ENCODE assay signal across 10 cellular contexts in genomic region chr17:76598004-76598439, GRCh38. TPM values are rescaled to one million over a fixed set of nuclear protein-coding genes. Genes with fewer than 3 reads are reported as not detected.
A peak's percentile ranks its signal among the peaks of the same experiment; 100 is the strongest.
DNase-seq lines count a peak whose midpoint lies in the region; ATAC-seq and TF ChIP-seq lines count a peak whose summit lies in the region.
"Had no signal": no experiment of that assay in that cellular context is flagged by ENCODE, and none has a peak within 500 bp of the region (broad histone marks: within the 10 kb centered on the region; RNA-seq: fewer than 3 reads in every experiment).

No MANE protein-coding gene starts in this region.

- peaks cover 15% of the 10 kb centered on the region for H3K4me1 Mint-ChIP-seq in mesothelial cell of epicardium
- H3K4me1 Mint-ChIP-seq in activated T-helper 1 cell treated with anti-CD3 and anti-CD28 coated beads, Interleukin-12 subunit alpha, Interleukin-12 subunit beta, Interleukin-2, Interleukin-4 antibody, amounts not matched to agents 30 ng/mL and 10 ng/mL and 1 ng/mL, durations not matched to agents 14 hours and 24 hours and 36 hours (ENCODE audit: low read depth) = peaks cover 17% of the 10 kb centered on the region
- H3K4me1 Mint-ChIP-seq in CD4-positive, alpha-beta T cell (ENCODE audit: low read depth) = peaks cover 18% of the 10 kb centered on the region

- DNase-seq in Kasumi-1 (lab: John Stamatoyannopoulos, UW) (peak; percentile 44 to 62), NCI-H69 (lab: John Stamatoyannopoulos, UW) (peak; percentile 82), dorsolateral prefrontal cortex (peak in 7 of 10 donors; percentile 22 to 70 (median 53)), posterior vena cava (ENCODE audit: low spot score) (peak; percentile 8), mesothelial cell of epicardium (ENCODE audit: low spot score in 2 of 2, unreplicated experiment in 2 of 2) (no peak)
- DNase-seq in activated T-helper 1 cell treated with anti-CD3 and anti-CD28 coated beads, Interleukin-12 subunit alpha, Interleukin-12 subunit beta, Interleukin-2, Interleukin-4 antibody, amounts not matched to agents 30 ng/mL and 10 ng/mL and 1 ng/mL, durations not matched to agents 14 hours and 24 hours and 36 hours (ENCODE audit: low spot score) = no peak
- DNase-seq in CD4-positive, alpha-beta T cell = no peak

- H3K27me3 ChIP-seq in dorsolateral prefrontal cortex = peaks cover 0 to 4% (median 0%) of the 10 kb centered on the region in 45 donors
- no peaks in the 10 kb centered on the region for H3K27me3 ChIP-seq in CD4-positive, alpha-beta T cell (ENCODE audit: control insufficient read depth, insufficient read depth, low read length)

- no peak overlapping the region for H3K4me3 ChIP-seq in dorsolateral prefrontal cortex
- H3K4me3 ChIP-seq: thoracic aorta had no signal

- no peaks in the 10 kb centered on the region for H3K36me3 Mint-ChIP-seq in mesothelial cell of epicardium
- peaks cover 3% of the 10 kb centered on the region for H3K36me3 Mint-ChIP-seq in activated T-helper 1 cell treated with anti-CD3 and anti-CD28 coated beads, Interleukin-12 subunit alpha, Interleukin-12 subunit beta, Interleukin-2, Interleukin-4 antibody, amounts not matched to agents 30 ng/mL and 10 ng/mL and 1 ng/mL, durations not matched to agents 14 hours and 24 hours and 36 hours (ENCODE audit: low read depth)
- H3K36me3 Mint-ChIP-seq in CD4-positive, alpha-beta T cell (ENCODE audit: low read depth) = no peaks in the 10 kb centered on the region

- TF ChIP-seq CTCF in dorsolateral prefrontal cortex (IDR thresholded peaks at IDR 0.05 in 54 of 56, conservative IDR thresholded peaks at IDR 0.05 in 2 of 56; ENCODE audit: low read depth in 1 of 56, partially characterized antibody in 56 of 56) (no peak), mesothelial cell of epicardium (IDR thresholded peaks at IDR 0.05; ENCODE audit: unreplicated experiment) (no peak)
- no peak for TF ChIP-seq CTCF in CD4-positive, alpha-beta T cell (IDR thresholded peaks at IDR 0.05)

- no peaks in the 10 kb centered on the region for H3K9me3 ChIP-seq in CD4-positive, alpha-beta T cell (ENCODE audit: control insufficient read depth, low read length)
- H3K9me3 ChIP-seq: thoracic aorta had no signal

- POLR2A ChIA-PET in CD4-positive, alpha-beta T cell (lab: Charles Lee) = no interaction called here

- peaks cover 9% of the 10 kb centered on the region for H3K9me3 Mint-ChIP-seq in mesothelial cell of epicardium
- H3K9me3 Mint-ChIP-seq in activated T-helper 1 cell treated with anti-CD3 and anti-CD28 coated beads, Interleukin-12 subunit alpha, Interleukin-12 subunit beta, Interleukin-2, Interleukin-4 antibody, amounts not matched to agents 30 ng/mL and 10 ng/mL and 1 ng/mL, durations not matched to agents 14 hours and 24 hours and 36 hours = no peaks in the 10 kb centered on the region
- H3K9me3 Mint-ChIP-seq in CD4-positive, alpha-beta T cell = no peaks in the 10 kb centered on the region

- H3K4me3 Mint-ChIP-seq in mesothelial cell of epicardium = no peak overlapping the region
- no peak overlapping the region for H3K4me3 Mint-ChIP-seq in activated T-helper 1 cell treated with anti-CD3 and anti-CD28 coated beads, Interleukin-12 subunit alpha, Interleukin-12 subunit beta, Interleukin-2, Interleukin-4 antibody, amounts not matched to agents 30 ng/mL and 10 ng/mL and 1 ng/mL, durations not matched to agents 14 hours and 24 hours and 36 hours
- H3K4me3 Mint-ChIP-seq in CD4-positive, alpha-beta T cell = no peak overlapping the region

- no peak overlapping the region for H3K27ac Mint-ChIP-seq in mesothelial cell of epicardium
- no peak overlapping the region for H3K27ac Mint-ChIP-seq in activated T-helper 1 cell treated with anti-CD3 and anti-CD28 coated beads, Interleukin-12 subunit alpha, Interleukin-12 subunit beta, Interleukin-2, Interleukin-4 antibody, amounts not matched to agents 30 ng/mL and 10 ng/mL and 1 ng/mL, durations not matched to agents 14 hours and 24 hours and 36 hours
- no peak overlapping the region for H3K27ac Mint-ChIP-seq in CD4-positive, alpha-beta T cell

- CTCF ChIA-PET in CD4-positive, alpha-beta T cell (lab: Charles Lee) = interaction anchor here (0.8 kb wide), 1 partner anchor 26 kb away, joined by 3 read pairs; no protein-coding TSS in a partner anchor

- ATAC-seq in esophagus mucosa = no peak
- ATAC-seq in CD4-positive, alpha-beta T cell (ENCODE audit: poor library complexity) = no peak

- intact Hi-C loops in dorsolateral prefrontal cortex (cut with DNase I) = no loop called here
- intact Hi-C loops in posterior vena cava (cut with DNase I) = no loop called here
- intact Hi-C loops in activated T-helper 1 cell treated with anti-CD3 and anti-CD28 coated beads, Interleukin-12 subunit alpha, Interleukin-12 subunit beta, Interleukin-2, Interleukin-4 antibody, amounts not matched to agents 30 ng/mL and 10 ng/mL and 1 ng/mL, durations not matched to agents 14 hours and 24 hours and 36 hours (cut with micrococcal nuclease) = no loop called here
- intact Hi-C loops in CD4-positive, alpha-beta T cell (cut with DNase I, micrococcal nuclease) = no loop called here

- H3K27me3 Mint-ChIP-seq in mesothelial cell of epicardium (ENCODE audit: low read depth) = no peaks in the 10 kb centered on the region
- peaks cover 21% of the 10 kb centered on the region for H3K27me3 Mint-ChIP-seq in activated T-helper 1 cell treated with anti-CD3 and anti-CD28 coated beads, Interleukin-12 subunit alpha, Interleukin-12 subunit beta, Interleukin-2, Interleukin-4 antibody, amounts not matched to agents 30 ng/mL and 10 ng/mL and 1 ng/mL, durations not matched to agents 14 hours and 24 hours and 36 hours (ENCODE audit: insufficient read depth)
- H3K27me3 Mint-ChIP-seq in CD4-positive, alpha-beta T cell = peaks cover 38% of the 10 kb centered on the region

- H3K27ac ChIP-seq in dorsolateral prefrontal cortex = peak overlapping the region in 7 of 59 donors; percentile 0 to 38 (median 7)
- H3K27ac ChIP-seq in CD4-positive, alpha-beta T cell (ENCODE audit: low read depth, low read length) = no peak overlapping the region
- H3K27ac ChIP-seq: thoracic aorta had no signal

RNA-seq across cellular contexts. Expression of gene ST6GALNAC2, which starts 12.4 kb away (rescaled TPM):
- total RNA-seq in dorsolateral prefrontal cortex (10 to 100 TPM in 1 of 120 experiments, 1 to 10 TPM in 98, under 1 TPM in 16, not detected in 5; 0.38 to 10.0 (median 1.8) TPM), posterior vena cava (1 to 10 TPM; 3.0 to 3.1 TPM), esophagus mucosa (24.0 TPM), mesothelial cell of epicardium (1.3 to 1.9 TPM (median 1.5 TPM) in 3 replicates)
- not detected in 2 replicates for total RNA-seq in activated T-helper 1 cell treated with anti-CD3 and anti-CD28 coated beads, Interleukin-12 subunit alpha, Interleukin-12 subunit beta, Interleukin-2, Interleukin-4 antibody, amounts not matched to agents 30 ng/mL and 10 ng/mL and 1 ng/mL, durations not matched to agents 14 hours and 24 hours and 36 hours
- total RNA-seq in CD4-positive, alpha-beta T cell = 1 to 10 TPM in 1 of 2 experiments, under 1 TPM in 1; 0.49 to 1.2 TPM
- total RNA-seq: activated CD8-positive, alpha-beta memory T cell treated with anti-CD3 and anti-CD28 coated beads for 36 hours had no signal

RNA-seq across cellular contexts. Expression of gene ST6GALNAC1, which starts 45.5 kb away (rescaled TPM):
- total RNA-seq in dorsolateral prefrontal cortex = 1 to 10 TPM in 119 of 120 experiments, under 1 TPM in 1; 0.86 to 9.8 (median 3.5) TPM
- total RNA-seq in posterior vena cava = 1 to 10 TPM; 2.0 to 2.3 TPM
- total RNA-seq in esophagus mucosa = 16.9 TPM
- total RNA-seq in mesothelial cell of epicardium = 1.3 to 1.5 TPM (median 1.4 TPM) in 3 replicates
- total RNA-seq in activated T-helper 1 cell treated with anti-CD3 and anti-CD28 coated beads, Interleukin-12 subunit alpha, Interleukin-12 subunit beta, Interleukin-2, Interleukin-4 antibody, amounts not matched to agents 30 ng/mL and 10 ng/mL and 1 ng/mL, durations not matched to agents 14 hours and 24 hours and 36 hours = 0.78 and 0.83 TPM in 2 replicates
- 1 to 10 TPM; 1.8 to 2.5 TPM for total RNA-seq in CD4-positive, alpha-beta T cell
- total RNA-seq: activated CD8-positive, alpha-beta memory T cell treated with anti-CD3 and anti-CD28 coated beads for 36 hours had no signal

RNA-seq across cellular contexts. Expression of gene PRCD, which starts 58.2 kb away (rescaled TPM):
- total RNA-seq in dorsolateral prefrontal cortex (10 to 100 TPM in 118 of 120 experiments, 1 to 10 TPM in 2; 9.7 to 74.7 (median 21.5) TPM), posterior vena cava (1 to 10 TPM; 1.6 to 4.7 TPM), esophagus mucosa (0.64 TPM), mesothelial cell of epicardium (8.7 to 9.9 TPM (median 9.9 TPM) in 3 replicates)
- total RNA-seq in activated T-helper 1 cell treated with anti-CD3 and anti-CD28 coated beads, Interleukin-12 subunit alpha, Interleukin-12 subunit beta, Interleukin-2, Interleukin-4 antibody, amounts not matched to agents 30 ng/mL and 10 ng/mL and 1 ng/mL, durations not matched to agents 14 hours and 24 hours and 36 hours = not detected in 2 replicates
- not detected for total RNA-seq in CD4-positive, alpha-beta T cell

Comparison
In these comparisons a context has a peak if more than half of its experiments do, and no peak if none do; other contexts are left out.
1. DNase-seq: peak in Kasumi-1 (2 of 2), NCI-H69 (single experiment), dorsolateral prefrontal cortex (7 of 10) and posterior vena cava (single experiment); none in mesothelial cell of epicardium (0 of 2), activated T-helper 1 cell treated with anti-CD3 and anti-CD28 coated beads, Interleukin-12 subunit alpha, Interleukin-12 subunit beta, Interleukin-2, Interleukin-4 antibody, amounts not matched to agents 30 ng/mL and 10 ng/mL and 1 ng/mL, durations not matched to agents 14 hours and 24 hours and 36 hours (single experiment) and CD4-positive, alpha-beta T cell (0 of 10).